In genomic region chr19:39390759-39391592, GRCh38 we compare ENCODE assay signal across 8 cellular contexts. TPM values are rescaled to one million over a fixed set of nuclear protein-coding genes. Genes with fewer than 3 reads are reported as not detected.
DNase-seq lines count a peak whose midpoint lies in the region; ATAC-seq lines count a peak whose summit lies in the region.

Gene MED29 (plus strand): TSS chr19:39391378. CDS start chr19:39391423, 45 bp downstream.
Gene PAF1 (minus strand): TSS chr19:39391106. CDS start chr19:39390864, 242 bp downstream.

- ATAC-seq in GM21360 (IDR thresholded peaks at IDR 0.05; ENCODE audit: unreplicated experiment): peak; percentile 82
- ATAC-seq in effector memory CD8-positive, alpha-beta T cell (replicated peaks): peak; percentile 89

- H3K4me3 Mint-ChIP-seq in effector memory CD8-positive, alpha-beta T cell: peak within 1 kb of the TSS; percentile 98

- peak within 1 kb of the TSS; percentile 95 to 97 for H3K27ac Mint-ChIP-seq in effector memory CD8-positive, alpha-beta T cell

- H3K36me3 Mint-ChIP-seq in effector memory CD8-positive, alpha-beta T cell (ENCODE audit: insufficient read depth): peaks cover 89% of the 10 kb centered on the region

- no peaks in the 10 kb centered on the region for H3K9me3 Mint-ChIP-seq in effector memory CD8-positive, alpha-beta T cell

- peaks cover 19 to 28% of the 10 kb centered on the region in 2 donors for H3K4me1 Mint-ChIP-seq in effector memory CD8-positive, alpha-beta T cell (ENCODE audit: low read depth in 2 of 2)

- no peaks in the 10 kb centered on the region for H3K27me3 Mint-ChIP-seq in effector memory CD8-positive, alpha-beta T cell

- DNase-seq in COLO829 (ENCODE audit: low spot score) (peak; percentile 99), HT1080 (ENCODE audit: low read depth) (peak; percentile 100), NOMO-1 treated with DMSO at 0.1 percent for 48 hours (lab: John Stamatoyannopoulos, UW; ENCODE audit: unreplicated experiment) (peak; percentile 100), medulla oblongata (ENCODE audit: extremely low spot score) (peak; percentile 100)
- DNase-seq in activated CD8-positive, alpha-beta memory T cell treated with anti-CD3 and anti-CD28 coated beads for 4 hours (ENCODE audit: low read depth in 2 of 2): peak; percentile 85 to 94
- peak; percentile 93 to 94 (median 94) for DNase-seq in effector memory CD8-positive, alpha-beta T cell
- peak; percentile 93 for DNase-seq in stimulated activated CD8-positive, alpha-beta memory T cell treated with anti-CD3 and anti-CD28 coated beads, Interleukin-12 subunit alpha, Interleukin-12 subunit beta, amount 100 ng/mL, for 1 hour (ENCODE audit: low read depth)

RNA-seq across cellular contexts. Expression of gene MED29, which starts in this region (rescaled TPM):
- total RNA-seq in HT1080 (2014; rRNA removed; shearing (Covaris generic)): 24.6 and 47.3 TPM in 2 replicates
- 24.8 and 28.7 TPM in 2 replicates for polyA plus RNA-seq in HT1080 (2015; cell fraction: cytosol; rRNA removed)
- polyA plus RNA-seq in HT1080 (2015; cell fraction: nucleus; rRNA removed): 19.0 and 23.9 TPM in 2 replicates

RNA-seq across cellular contexts. Expression of gene PAF1, which starts in this region (rescaled TPM):
- 47.3 and 56.1 TPM in 2 replicates for total RNA-seq in HT1080 (2014; rRNA removed; shearing (Covaris generic))
- polyA plus RNA-seq in HT1080 (2015; cell fraction: cytosol; rRNA removed): 31.1 and 35.3 TPM in 2 replicates
- 39.2 and 43.4 TPM in 2 replicates for polyA plus RNA-seq in HT1080 (2015; cell fraction: nucleus; rRNA removed)

Comparison
In these comparisons a context has a peak if more than half of its experiments do, and no peak if none do; other contexts are left out.
1. Peak in every context shown above with its lines: DNase-seq and ATAC-seq.